Comparison of ENCODE assay signal across 8 cellular contexts in genomic region chr11:83827940-83828554, GRCh38.
A peak's percentile ranks its signal among the peaks of the same experiment; 100 is the strongest.
DNase-seq lines count a peak whose midpoint lies in the region; ATAC-seq and TF ChIP-seq lines count a peak whose summit lies in the region.

No MANE protein-coding gene starts in this region.

- CTCF ChIA-PET in activated CD4-positive, alpha-beta T cell treated with anti-CD3 and anti-CD28 coated beads for 36 hours (lab: Charles Lee) = interaction anchor here (0.7 to 1.9 kb wide), 7 partner anchors 9 to 1111 kb away, joined by 3 to 10 read pairs (median 3); no protein-coding TSS in a partner anchor

- peak; percentile 35; the same call in 1 of the 2 replicates for TF ChIP-seq CTCF in WI38 (IDR thresholded peaks at IDR 0.05; ENCODE audit: low read depth, low read length)
- TF ChIP-seq CTCF in tibial artery (IDR thresholded peaks at IDR 0.05) = peak; percentile 44 to 50

- peaks cover 8% of the 10 kb centered on the region for H3K27me3 Mint-ChIP-seq in activated CD4-positive, alpha-beta T cell treated with anti-CD3 and anti-CD28 coated beads for 36 hours
- no peaks in the 10 kb centered on the region for H3K27me3 Mint-ChIP-seq in activated naive CD8-positive, alpha-beta T cell treated with anti-CD3 and anti-CD28 coated beads for 36 hours

- no peaks in the 10 kb centered on the region for H3K36me3 ChIP-seq in tibial artery

- ATAC-seq in activated CD4-positive, alpha-beta T cell treated with anti-CD3 and anti-CD28 coated beads for 36 hours = peak; percentile 51
- ATAC-seq in HG02588 (IDR thresholded peaks at IDR 0.05; ENCODE audit: unreplicated experiment) = peak; percentile 76

- no peak overlapping the region for H3K27ac Mint-ChIP-seq in activated CD4-positive, alpha-beta T cell treated with anti-CD3 and anti-CD28 coated beads for 36 hours
- no peak overlapping the region for H3K27ac Mint-ChIP-seq in activated naive CD8-positive, alpha-beta T cell treated with anti-CD3 and anti-CD28 coated beads for 36 hours

- no peaks in the 10 kb centered on the region for H3K9me3 Mint-ChIP-seq in activated CD4-positive, alpha-beta T cell treated with anti-CD3 and anti-CD28 coated beads for 36 hours (ENCODE audit: low read depth)
- no peaks in the 10 kb centered on the region for H3K9me3 Mint-ChIP-seq in activated naive CD8-positive, alpha-beta T cell treated with anti-CD3 and anti-CD28 coated beads for 36 hours

- H3K9me3 ChIP-seq in tibial artery = no peaks in the 10 kb centered on the region

- DNase-seq in activated CD4-positive, alpha-beta T cell treated with anti-CD3 and anti-CD28 coated beads for 36 hours = no peak
- no peak for DNase-seq in activated CD4-positive, alpha-beta T cell treated with anti-CD3 and anti-CD28 coated beads, Interleukin-2, amount 50 U/mL, for 48 hours
- DNase-seq in NCI-H1092 treated with DMSO at 0.1 percent for 48 hours (lab: John Stamatoyannopoulos, UW) (peak; percentile 30), inferior parietal cortex (ENCODE audit: extremely low spot score) (peak; percentile 78), tibial artery (no peak)
- no peak for DNase-seq in activated naive CD8-positive, alpha-beta T cell treated with anti-CD3 and anti-CD28 coated beads for 36 hours

- no peak overlapping the region for H3K4me3 Mint-ChIP-seq in activated CD4-positive, alpha-beta T cell treated with anti-CD3 and anti-CD28 coated beads for 36 hours
- H3K4me3 Mint-ChIP-seq in activated naive CD8-positive, alpha-beta T cell treated with anti-CD3 and anti-CD28 coated beads for 36 hours = no peak overlapping the region

- no peaks in the 10 kb centered on the region for H3K4me1 ChIP-seq in tibial artery

- intact Hi-C loops in activated CD4-positive, alpha-beta T cell treated with anti-CD3 and anti-CD28 coated beads for 36 hours (cut with DNase I, micrococcal nuclease) = loop anchor here in 1 of 2 experiments (1.0 to 10.0 kb wide), 2 partner anchors 736 to 1767 kb away; no protein-coding TSS in a partner anchor
- intact Hi-C loops in tibial artery (cut with DNase I; ENCODE audit: low total_unique reads) = no loop called here

- H3K27me3 ChIP-seq in tibial artery = no peaks in the 10 kb centered on the region

- H3K27ac ChIP-seq in tibial artery = no peak overlapping the region

- H3K36me3 Mint-ChIP-seq in activated CD4-positive, alpha-beta T cell treated with anti-CD3 and anti-CD28 coated beads for 36 hours (ENCODE audit: low read depth) = no peaks in the 10 kb centered on the region
- H3K36me3 Mint-ChIP-seq in activated naive CD8-positive, alpha-beta T cell treated with anti-CD3 and anti-CD28 coated beads for 36 hours = no peaks in the 10 kb centered on the region

- POLR2A ChIA-PET in activated CD4-positive, alpha-beta T cell treated with anti-CD3 and anti-CD28 coated beads for 36 hours (lab: Charles Lee) = no interaction called here

- H3K4me3 ChIP-seq in WI38 (ENCODE audit: low read depth, low read length) = peak overlapping the region; percentile 52
- H3K4me3 ChIP-seq in tibial artery = peak overlapping the region; percentile 29 to 46

- no peaks in the 10 kb centered on the region for H3K4me1 Mint-ChIP-seq in activated CD4-positive, alpha-beta T cell treated with anti-CD3 and anti-CD28 coated beads for 36 hours
- no peaks in the 10 kb centered on the region for H3K4me1 Mint-ChIP-seq in activated naive CD8-positive, alpha-beta T cell treated with anti-CD3 and anti-CD28 coated beads for 36 hours

Comparison
In these comparisons a context has a peak if more than half of its experiments do, and no peak if none do; other contexts are left out.
1. DNase-seq: peak in NCI-H1092 treated with DMSO at 0.1 percent for 48 hours (single experiment) and inferior parietal cortex (single experiment); none in activated CD4-positive, alpha-beta T cell treated with anti-CD3 and anti-CD28 coated beads for 36 hours (single experiment), activated CD4-positive, alpha-beta T cell treated with anti-CD3 and anti-CD28 coated beads, Interleukin-2, amount 50 U/mL, for 48 hours (0 of 2), tibial artery (0 of 2) and activated naive CD8-positive, alpha-beta T cell treated with anti-CD3 and anti-CD28 coated beads for 36 hours (single experiment).